In genomic region chr5:133247881-133248642, GRCh38 we compare ENCODE assay signal across 9 cellular contexts.
DNase-seq lines count a peak whose midpoint lies in the region; ATAC-seq and TF ChIP-seq lines count a peak whose summit lies in the region.
"Had no signal": no experiment of that assay in that cellular context is flagged by ENCODE, and none has a peak within 500 bp of the region (broad histone marks: within the 10 kb centered on the region; RNA-seq: fewer than 3 reads in every experiment).

No MANE protein-coding gene starts in this region.

- 80 to 81% methylated on average over 4 to 6 of the region's 6 CpGs for WGBS in esophagus squamous epithelium, 2 donors

- peak; percentile 77 for ATAC-seq in left colon
- ATAC-seq in HG02759 (IDR thresholded peaks at IDR 0.05; ENCODE audit: unreplicated experiment) = no peak

- H3K27me3 ChIP-seq in esophagus squamous epithelium = no peaks in the 10 kb centered on the region

- TF ChIP-seq CTCF in AG09309 (IDR thresholded peaks at IDR 0.05; ENCODE audit: control insufficient read depth, insufficient read depth, low read depth, low read length, missing control alignments) (peak; percentile 30), WI38 (IDR thresholded peaks at IDR 0.05; ENCODE audit: low read depth, low read length) (peak; percentile 55), esophagus squamous epithelium (IDR thresholded peaks at IDR 0.05) (no peak)

- no peaks in the 10 kb centered on the region for H3K4me1 ChIP-seq in esophagus squamous epithelium

- H3K36me3 ChIP-seq in esophagus squamous epithelium = no peaks in the 10 kb centered on the region

- H3K4me3 ChIP-seq in AG09309 (ENCODE audit: control insufficient read depth, low read depth, low read length) (no peak overlapping the region), WI38 (ENCODE audit: low read depth, low read length) (no peak overlapping the region), esophagus squamous epithelium (no peak overlapping the region)

- no peak overlapping the region for H3K27ac ChIP-seq in esophagus squamous epithelium

- intact Hi-C loops in left colon (cut with DNase I, micrococcal nuclease) (no loop called here), esophagus squamous epithelium (cut with DNase I) (no loop called here)

- DNase-seq in AG09309 (ENCODE audit: low read depth) (no peak), HT-29 (ENCODE audit: low spot score) (peak; percentile 61), left colon (peak in 1 of 2 donors; percentile 46), mesenteric fat pad (ENCODE audit: low spot score) (no peak), NCI-H2227 treated with DMSO at 0.1 percent for 48 hours (lab: John Stamatoyannopoulos, UW) (no peak), esophagus squamous epithelium (lab: John Stamatoyannopoulos, UW) (no peak)
- DNase-seq: NCI-H345 had no signal

- no peaks in the 10 kb centered on the region for H3K9me3 ChIP-seq in esophagus squamous epithelium

- no peak for TF ChIP-seq POLR2A in esophagus squamous epithelium (IDR thresholded peaks at IDR 0.05)

Comparison
In these comparisons a context has a peak if more than half of its experiments do, and no peak if none do; other contexts are left out.
1. CTCF ChIP-seq: peak in AG09309 (single experiment) and WI38 (single experiment); none in esophagus squamous epithelium (0 of 6).